Comparison of ENCODE assay signal across 26 cellular contexts in genomic region chr6:66533921-66534404, GRCh38.
"Had no signal": no experiment of that assay in that cellular context is flagged by ENCODE, and none has a peak within 500 bp of the region (broad histone marks: within the 10 kb centered on the region; RNA-seq: fewer than 3 reads in every experiment).

No MANE protein-coding gene starts in this region.

- H3K4me3 Mint-ChIP-seq: activated CD4-positive, alpha-beta memory T cell treated with anti-CD3 and anti-CD28 coated beads, Interleukin-2, amount 10 ng/mL, durations not matched to agents 7 days and 5 days; activated CD4-positive, alpha-beta T cell treated with anti-CD3 and anti-CD28 coated beads, Interleukin-2, amount 10 ng/mL, durations not matched to agents 7 days and 5 days; activated naive CD4-positive, alpha-beta T cell treated with anti-CD3 and anti-CD28 coated beads, Interleukin-2, amount 10 ng/mL, durations not matched to agents 7 days and 5 days; activated naive CD8-positive, alpha-beta T cell treated with anti-CD3 and anti-CD28 coated beads, Interleukin-2, amount 10 ng/mL, durations not matched to agents 7 days and 5 days; activated T-cell treated with anti-CD3 and anti-CD28 coated beads, Interleukin-2, amount 50 U/mL, for 24 hours; brain; natural killer cell treated with Interleukin-12 subunit alpha and Interleukin-12 subunit beta and Interleukin-15 and Interleukin-18, amount 100 ng/mL, for 72 hours; WTC11 had no signal

- H3K27ac Mint-ChIP-seq: activated CD4-positive, alpha-beta memory T cell treated with anti-CD3 and anti-CD28 coated beads, Interleukin-2, amount 10 ng/mL, durations not matched to agents 7 days and 5 days; activated CD4-positive, alpha-beta T cell treated with anti-CD3 and anti-CD28 coated beads, Interleukin-2, amount 10 ng/mL, durations not matched to agents 7 days and 5 days; activated naive CD4-positive, alpha-beta T cell treated with anti-CD3 and anti-CD28 coated beads, Interleukin-2, amount 10 ng/mL, durations not matched to agents 7 days and 5 days; activated naive CD8-positive, alpha-beta T cell treated with anti-CD3 and anti-CD28 coated beads, Interleukin-2, amount 10 ng/mL, durations not matched to agents 7 days and 5 days; activated T-cell treated with anti-CD3 and anti-CD28 coated beads, Interleukin-2, amount 50 U/mL, for 24 hours; natural killer cell treated with Interleukin-12 subunit alpha and Interleukin-12 subunit beta and Interleukin-15 and Interleukin-18, amount 100 ng/mL, for 72 hours; WTC11 had no signal

- H3K27me3 Mint-ChIP-seq: activated CD4-positive, alpha-beta memory T cell treated with anti-CD3 and anti-CD28 coated beads, Interleukin-2, amount 10 ng/mL, durations not matched to agents 7 days and 5 days; activated CD4-positive, alpha-beta T cell treated with anti-CD3 and anti-CD28 coated beads, Interleukin-2, amount 10 ng/mL, durations not matched to agents 7 days and 5 days; activated naive CD4-positive, alpha-beta T cell treated with anti-CD3 and anti-CD28 coated beads, Interleukin-2, amount 10 ng/mL, durations not matched to agents 7 days and 5 days; activated naive CD8-positive, alpha-beta T cell treated with anti-CD3 and anti-CD28 coated beads, Interleukin-2, amount 10 ng/mL, durations not matched to agents 7 days and 5 days; activated T-cell treated with anti-CD3 and anti-CD28 coated beads, Interleukin-2, amount 50 U/mL, for 24 hours; natural killer cell treated with Interleukin-12 subunit alpha and Interleukin-12 subunit beta and Interleukin-15 and Interleukin-18, amount 100 ng/mL, for 72 hours had no signal

- H3K4me1 Mint-ChIP-seq: activated CD4-positive, alpha-beta memory T cell treated with anti-CD3 and anti-CD28 coated beads, Interleukin-2, amount 10 ng/mL, durations not matched to agents 7 days and 5 days; activated CD4-positive, alpha-beta T cell treated with anti-CD3 and anti-CD28 coated beads, Interleukin-2, amount 10 ng/mL, durations not matched to agents 7 days and 5 days; activated naive CD4-positive, alpha-beta T cell treated with anti-CD3 and anti-CD28 coated beads, Interleukin-2, amount 10 ng/mL, durations not matched to agents 7 days and 5 days; activated naive CD8-positive, alpha-beta T cell treated with anti-CD3 and anti-CD28 coated beads, Interleukin-2, amount 10 ng/mL, durations not matched to agents 7 days and 5 days; WTC11 had no signal

- H3K36me3 Mint-ChIP-seq: activated naive CD4-positive, alpha-beta T cell treated with anti-CD3 and anti-CD28 coated beads, Interleukin-2, amount 10 ng/mL, durations not matched to agents 7 days and 5 days; activated naive CD8-positive, alpha-beta T cell treated with anti-CD3 and anti-CD28 coated beads, Interleukin-2, amount 10 ng/mL, durations not matched to agents 7 days and 5 days; brain had no signal

- DNase-seq: activated CD4-positive, alpha-beta memory T cell treated with anti-CD3 and anti-CD28 coated beads, Interleukin-2, amount 10 ng/mL, durations not matched to agents 7 days and 5 days; activated CD4-positive, alpha-beta T cell treated with anti-CD3 and anti-CD28 coated beads for 1 hour; activated CD4-positive, alpha-beta T cell treated with anti-CD3 and anti-CD28 coated beads, Interleukin-2, amount 10 ng/mL, durations not matched to agents 7 days and 5 days; activated CD8-positive, alpha-beta memory T cell treated with anti-CD3 and anti-CD28 coated beads, Interleukin-2, amount 50 U/mL, for 48 hours; activated gamma-delta T cell; activated naive CD4-positive, alpha-beta T cell treated with anti-CD3 and anti-CD28 coated beads, Interleukin-2, amount 10 ng/mL, durations not matched to agents 7 days and 5 days; activated naive CD8-positive, alpha-beta T cell treated with anti-CD3 and anti-CD28 coated beads, Interleukin-2, amount 10 ng/mL, durations not matched to agents 7 days and 5 days; activated T-cell treated with anti-CD3 and anti-CD28 coated beads, Interleukin-2, amount 50 U/mL, for 24 hours; cerebellar nuclear complex; colonic mucosa; effector CD8-positive, alpha-beta T cell; left lung; lower lobe of right lung; mesenchymal stem cell; nucleus accumbens; pancreas; retina; stimulated activated CD4-positive, alpha-beta T cell treated with anti-CD3 and anti-CD28 coated beads, Interleukin-12 subunit alpha, Interleukin-12 subunit beta, amount 100 ng/mL, for 4 hours; stimulated activated CD4-positive, alpha-beta T cell treated with anti-CD3 and anti-CD28 coated beads, Interleukin-4, amount 100 ng/mL, for 1 hour; stimulated activated naive CD8-positive, alpha-beta T cell treated with anti-CD3 and anti-CD28 coated beads, Interleukin-15, Interleukin-2, amounts not matched to agents 100 U/mL and 50 U/mL, for 24 hours; T1000; upper lobe of left lung had no signal

- ATAC-seq: left lung; lower lobe of right lung; natural killer cell treated with Interleukin-12 subunit alpha and Interleukin-12 subunit beta and Interleukin-15 and Interleukin-18, amount 100 ng/mL, for 72 hours; pancreas; sciatic nerve; stimulated activated naive CD8-positive, alpha-beta T cell treated with anti-CD3 and anti-CD28 coated beads, Interleukin-15, Interleukin-2, amounts not matched to agents 100 U/mL and 50 U/mL, for 24 hours; WTC11 had no signal

- H3K9me3 Mint-ChIP-seq: activated CD4-positive, alpha-beta memory T cell treated with anti-CD3 and anti-CD28 coated beads, Interleukin-2, amount 10 ng/mL, durations not matched to agents 7 days and 5 days; activated naive CD8-positive, alpha-beta T cell treated with anti-CD3 and anti-CD28 coated beads, Interleukin-2, amount 10 ng/mL, durations not matched to agents 7 days and 5 days had no signal
